Comparison of ENCODE assay signal across 13 cellular contexts in the genomic region with DNA sequence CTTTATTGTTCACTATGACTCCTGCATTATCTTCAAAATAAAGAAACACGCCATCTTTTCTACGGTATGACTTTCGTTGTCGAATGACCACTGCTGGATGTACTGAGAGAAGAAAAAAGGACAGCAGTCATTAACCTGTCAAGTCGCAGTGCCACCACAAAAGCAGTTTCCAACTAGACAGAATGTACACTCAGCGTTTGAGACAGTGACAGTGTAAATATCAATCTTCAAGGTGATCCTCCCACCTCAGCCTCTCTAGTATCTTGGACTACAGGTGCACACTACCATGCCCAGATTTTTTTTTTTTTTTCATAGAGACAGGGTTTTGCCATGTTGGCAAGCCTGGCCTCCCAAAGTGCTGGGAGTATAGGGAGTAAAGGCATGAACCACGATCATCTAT. TPM values are rescaled to one million over a fixed set of nuclear protein-coding genes. Genes with fewer than 3 reads are reported as not detected.
A peak's percentile ranks its signal among the peaks of the same experiment; 100 is the strongest.
DNase-seq lines count a peak whose midpoint lies in the region; ATAC-seq, FAIRE-seq and TF ChIP-seq lines count a peak whose summit lies in the region.
"Had no signal": no experiment of that assay in that cellular context is flagged by ENCODE, and none has a peak within 500 bp of the region (broad histone marks: within the 10 kb centered on the region; RNA-seq: fewer than 3 reads in every experiment).

No MANE protein-coding gene starts in this region.

- POLR2A ChIA-PET in H1 (lab: Charles Lee; ENCODE audit: partially characterized antibody) = interaction anchor here (0.7 to 15.5 kb wide), 9 partner anchors 8 to 208 kb away, joined by 3 to 468 read pairs (median 16); a partner anchor contains a TSS

- no peak for DNase-seq in T-helper 2 cell treated with Interferon-gamma antibody and Interleukin-4, amounts not matched to agents 5 μg/mL and 100 μg/mL, for 36 hours (ENCODE audit: low spot score)
- no peak for DNase-seq in T-helper 2 cell
- no peak for DNase-seq in NT2/D1 (ENCODE audit: low read depth, low spot score)
- DNase-seq in H1 (ENCODE audit: low read depth in 1 of 2, low spot score in 2 of 2) = no peak
- DNase-seq in osteoblast (ENCODE audit: insufficient read length, low spot score, missing footprints) = no peak
- DNase-seq in COR-L47 (lab: John Stamatoyannopoulos, UW) = no peak
- DNase-seq in GM10266 (ENCODE audit: extremely low spot score) = no peak
- DNase-seq: activated CD4-positive, CD25-positive, alpha-beta regulatory T cell treated with anti-CD3 and anti-CD28 coated beads, Interleukin-2, amount 50 U/mL, for 72 hours; NCI-H2171; stimulated activated naive CD4-positive, alpha-beta T cell had no signal

- no peaks in the 10 kb centered on the region; the same call in none of the 2 replicates for H3K79me1 ChIP-seq in H1 (ENCODE audit: low read depth, low read length)

- H3K27me3 ChIP-seq in NT2/D1 (ENCODE audit: insufficient read depth, insufficient read length) (no peaks in the 10 kb centered on the region), H1 (replicated peaks in 1 of 4; ENCODE audit: control insufficient read depth in 3 of 4, extremely low read depth in 1 of 4, insufficient read depth in 3 of 4, low read length in 3 of 4) (no peaks in the 10 kb centered on the region), osteoblast (ENCODE audit: insufficient read depth, low read length) (no peaks in the 10 kb centered on the region)

- no peak overlapping the region for H2BK5ac ChIP-seq in H1 (ENCODE audit: low read depth, low read length)

- no peak overlapping the region for H3K27ac ChIP-seq in H1 (ENCODE audit: low read depth, low read length)
- peak overlapping the region; percentile 14 for H3K27ac ChIP-seq in osteoblast (ENCODE audit: low read depth, low read length)

- H3K4me2 ChIP-seq in H1 (ENCODE audit: insufficient read depth in 1 of 2, low read depth in 2 of 2, low read length in 2 of 2) (peak overlapping the region in 1 of 2 experiments; percentile 95; a peak in 1 of 4 replicates), osteoblast (ENCODE audit: insufficient read depth, low read length) (peak overlapping the region; percentile 89)

- H3K27me3 Mint-ChIP-seq in T-helper 2 cell treated with Interferon-gamma antibody and Interleukin-4, amounts not matched to agents 5 μg/mL and 100 μg/mL, for 36 hours (ENCODE audit: low read depth) = no peaks in the 10 kb centered on the region

- H2BK12ac ChIP-seq in H1 (ENCODE audit: low read depth, low read length) = no peak overlapping the region

- peaks cover 54% of the 10 kb centered on the region for H3K36me3 Mint-ChIP-seq in T-helper 2 cell treated with Interferon-gamma antibody and Interleukin-4, amounts not matched to agents 5 μg/mL and 100 μg/mL, for 36 hours (ENCODE audit: low read depth)

- H3K27ac Mint-ChIP-seq in T-helper 2 cell treated with Interferon-gamma antibody and Interleukin-4, amounts not matched to agents 5 μg/mL and 100 μg/mL, for 36 hours = peak overlapping the region; percentile 2

- CTCF ChIA-PET in H1 (lab: Charles Lee; ENCODE audit: partially characterized antibody) = no interaction called here

- no peak overlapping the region for H2BK15ac ChIP-seq in H1 (ENCODE audit: low read length)

- H3K4me3 Mint-ChIP-seq in T-helper 2 cell treated with Interferon-gamma antibody and Interleukin-4, amounts not matched to agents 5 μg/mL and 100 μg/mL, for 36 hours = peak overlapping the region; percentile 97

- peaks cover 69% of the 10 kb centered on the region for H3K36me3 ChIP-seq in NT2/D1 (ENCODE audit: insufficient read depth, insufficient read length, low read length)
- H3K36me3 ChIP-seq in H1 (ENCODE audit: control insufficient read depth in 2 of 4, insufficient read depth in 4 of 4, low read length in 3 of 4) = peaks cover 42 to 65% (median 53%) of the 10 kb centered on the region in 4 experiments
- H3K36me3 ChIP-seq in osteoblast (ENCODE audit: insufficient read depth, low read length) = peaks cover 56% of the 10 kb centered on the region

- no peak overlapping the region for H2AFZ ChIP-seq in H1 (ENCODE audit: low read length)
- H2AFZ ChIP-seq in osteoblast (ENCODE audit: low read length) = no peak overlapping the region

- no peak overlapping the region for H3K14ac ChIP-seq in H1 (ENCODE audit: insufficient read length)

- H3K4me1 ChIP-seq in NT2/D1 (ENCODE audit: insufficient read depth, insufficient read length) (peaks cover 2% of the 10 kb centered on the region), H1 (replicated peaks in 1 of 4; ENCODE audit: control insufficient read depth in 3 of 4, insufficient read depth in 4 of 4, low read length in 3 of 4) (peaks cover 3 to 10% (median 5%) of the 10 kb centered on the region in 4 experiments; a peak in 5 of 7 replicates), osteoblast (ENCODE audit: insufficient read depth, low read length) (peaks cover 19% of the 10 kb centered on the region)

- no peak overlapping the region for H4K5ac ChIP-seq in H1 (ENCODE audit: insufficient read length, low read depth, low read length)

- H3K18ac ChIP-seq in H1 (ENCODE audit: extremely low read depth, low read length) = no peak overlapping the region

- no peak for ATAC-seq in GM19463 (IDR thresholded peaks at IDR 0.05; ENCODE audit: unreplicated experiment)

- no peak overlapping the region for H4K91ac ChIP-seq in H1 (replicated peaks; ENCODE audit: insufficient read length, low read length)

- H3K9ac ChIP-seq in NT2/D1 (ENCODE audit: insufficient read length, low read depth) = peak overlapping the region; percentile 66
- H3K9ac ChIP-seq in H1 (replicated peaks in 1 of 4; ENCODE audit: extremely low read depth in 1 of 4, low read depth in 3 of 4, low read length in 3 of 4) = 0 out of 7 replicates have a peak overlapping the region, but pooled peaks of 1 of the 4 experiments have one; percentile 24

- TF ChIP-seq EP300 in H1 (IDR thresholded peaks at IDR 0.05; ENCODE audit: borderline replicate concordance in 1 of 2, low read depth in 2 of 2, low read length in 2 of 2) = no peak

- peaks cover 6 to 22% of the 10 kb centered on the region in 2 experiments for H4K20me1 ChIP-seq in H1 (replicated peaks in 1 of 2; ENCODE audit: control insufficient read depth in 1 of 2, insufficient read depth in 2 of 2, low read length in 2 of 2)
- peaks cover 55% of the 10 kb centered on the region for H4K20me1 ChIP-seq in osteoblast (ENCODE audit: insufficient read depth, low read length)

- no peak for FAIRE-seq in H1 (lab: Jason Lieb, UNC)
- FAIRE-seq: A204.1 had no signal

- H2BK20ac ChIP-seq in H1 (ENCODE audit: low read length) = no peak overlapping the region

- no peak overlapping the region for H2BK120ac ChIP-seq in H1 (replicated peaks; ENCODE audit: low read depth, low read length)

- H3K79me2 ChIP-seq in H1 (ENCODE audit: control insufficient read depth in 1 of 2, insufficient read depth in 2 of 2, low read length in 2 of 2) = peaks cover 22 to 35% of the 10 kb centered on the region in 2 experiments
- H3K79me2 ChIP-seq in osteoblast (ENCODE audit: insufficient read depth, low read length) = peaks cover 34% of the 10 kb centered on the region

- no peak overlapping the region for H3K56ac ChIP-seq in H1 (replicated peaks; ENCODE audit: insufficient read length, low read depth, low read length)

- 93% methylated on average over 7 of the region's 7 CpGs; no CpG with 5 or more reads in 1 of the 2 experiments for WGBS in H1 (ENCODE audit: extremely low coverage in 1 of 2, insufficient coverage in 1 of 2, insufficient read length in 1 of 2, insufficient replicate concordance in 2 of 2, low coverage in 1 of 2, low lambda C conversion rate in 2 of 2, missing lambda C conversion rate in 1 of 2), 2 experiments

- H3K4me3 ChIP-seq in NT2/D1 (ENCODE audit: insufficient read length, low read depth) (no peak overlapping the region), H1 (ENCODE audit: extremely low read depth in 1 of 4, insufficient read depth in 2 of 4, low read depth in 3 of 4, low read length in 4 of 4) (no peak overlapping the region), osteoblast (ENCODE audit: insufficient read depth, low read length) (peak overlapping the region; percentile 82)
- H3K4me3 ChIP-seq: lung had no signal

- no peak; a peak in 1 of 3 replicates for TF ChIP-seq POLR2A in H1 (IDR thresholded peaks at IDR 0.05; ENCODE audit: control extremely low read depth in 1 of 2, low read depth in 2 of 2, low read length in 2 of 2)

- peaks cover 10% of the 10 kb centered on the region for H3K23me2 ChIP-seq in H1 (ENCODE audit: low read depth, low read length)

- no peak for TF ChIP-seq RAD21 in H1 (IDR thresholded peaks at IDR 0.05 in 1 of 2, conservative IDR thresholded peaks at IDR 0.05 in 1 of 2; ENCODE audit: low read depth in 2 of 2, low read length in 2 of 2)

- H4K8ac ChIP-seq in H1 (ENCODE audit: extremely low read depth, insufficient read depth, low read length) = no peak overlapping the region

- H3K23ac ChIP-seq in H1 (ENCODE audit: insufficient read length) = no peak overlapping the region

- H3K9me3 Mint-ChIP-seq in T-helper 2 cell treated with Interferon-gamma antibody and Interleukin-4, amounts not matched to agents 5 μg/mL and 100 μg/mL, for 36 hours = no peaks in the 10 kb centered on the region

- TF ChIP-seq CTCF in H1 (IDR thresholded peaks at IDR 0.05; ENCODE audit: control extremely low read depth in 1 of 3, insufficient read depth in 1 of 3, low read depth in 1 of 3, low read length in 3 of 3) = no peak
- TF ChIP-seq CTCF in osteoblast (IDR thresholded peaks at IDR 0.05; ENCODE audit: extremely low read depth, low read depth, low read length) = no peak
- TF ChIP-seq CTCF in GM10266 (IDR thresholded peaks at IDR 0.05; ENCODE audit: control insufficient read depth, insufficient read depth, low read depth, missing control alignments) = no peak

- H3K9me3 ChIP-seq in NT2/D1 (ENCODE audit: insufficient read depth, low read length) (no peaks in the 10 kb centered on the region), H1 (ENCODE audit: insufficient read depth in 2 of 2, low read depth in 1 of 2, low read length in 1 of 2) (no peaks in the 10 kb centered on the region), osteoblast (ENCODE audit: low read depth, low read length) (no peaks in the 10 kb centered on the region)

- no peak overlapping the region for H2AK5ac ChIP-seq in H1 (ENCODE audit: low read depth, low read length)

- peaks cover 37% of the 10 kb centered on the region for H3K4me1 Mint-ChIP-seq in T-helper 2 cell treated with Interferon-gamma antibody and Interleukin-4, amounts not matched to agents 5 μg/mL and 100 μg/mL, for 36 hours (ENCODE audit: low read depth)

- no peak overlapping the region for H3K4ac ChIP-seq in H1 (replicated peaks; ENCODE audit: insufficient read length, low read depth, low read length)

RNA-seq across cellular contexts. Expression of a gene that starts 3.1 kb away (rescaled TPM):
- 2,091 and 2,148 TPM in 2 replicates for total RNA-seq in H1 (2021; fragmentation: NEBNext Ultra II Directional; extraction: Animal tissue kit (Norgen Biotek cat#: 25700))
- polyA plus RNA-seq in H1 (2011; rRNA removed) = 1,486 and 2,502 TPM in 2 replicates
- 3,173 TPM for polyA plus RNA-seq in H1 (2011; cell fraction: cytosol; rRNA removed)
- 510 TPM for polyA plus RNA-seq in H1 (2011; cell fraction: nucleus; rRNA removed)
- 2,897 to 3,886 TPM (median 3,522 TPM) in 4 replicates for polyA plus RNA-seq in H1 (2012, experiment 1 of 2)
- 3,306 TPM for polyA plus RNA-seq in H1 (2012, experiment 2 of 2)
- polyA plus RNA-seq in H1 (2013, experiment 1 of 2) = 4,125 TPM
- polyA plus RNA-seq in H1 (2013, experiment 2 of 2) = 4,130 TPM
- polyA minus RNA-seq in H1 (2011; rRNA and poly(A)+ RNA removed) = 442 and 458 TPM in 2 replicates
- polyA minus RNA-seq in H1 (2011; cell fraction: cytosol; rRNA and poly(A)+ RNA removed) = 903 TPM
- 264 TPM for polyA minus RNA-seq in H1 (2011; cell fraction: nucleus; rRNA and poly(A)+ RNA removed)
- total RNA-seq in osteoblast = 821 and 1,095 TPM in 2 replicates

RNA-seq across cellular contexts. Expression of a gene that starts 19.5 kb away (rescaled TPM):
- 170 and 180 TPM in 2 replicates for total RNA-seq in H1 (2021; fragmentation: NEBNext Ultra II Directional; extraction: Animal tissue kit (Norgen Biotek cat#: 25700))
- 114 and 182 TPM in 2 replicates for polyA plus RNA-seq in H1 (2011; rRNA removed)
- 97.6 TPM for polyA plus RNA-seq in H1 (2011; cell fraction: cytosol; rRNA removed)
- 95.0 TPM for polyA plus RNA-seq in H1 (2011; cell fraction: nucleus; rRNA removed)
- polyA plus RNA-seq in H1 (2012, experiment 1 of 2) = 127 to 134 TPM (median 129 TPM) in 4 replicates
- 154 TPM for polyA plus RNA-seq in H1 (2012, experiment 2 of 2)
- polyA plus RNA-seq in H1 (2013, experiment 1 of 2) = 98.7 TPM
- 97.2 TPM for polyA plus RNA-seq in H1 (2013, experiment 2 of 2)
- 95.4 and 104 TPM in 2 replicates for polyA minus RNA-seq in H1 (2011; rRNA and poly(A)+ RNA removed)
- 106 TPM for polyA minus RNA-seq in H1 (2011; cell fraction: cytosol; rRNA and poly(A)+ RNA removed)
- polyA minus RNA-seq in H1 (2011; cell fraction: nucleus; rRNA and poly(A)+ RNA removed) = 55.4 TPM
- 215 and 228 TPM in 2 replicates for total RNA-seq in osteoblast

RNA-seq across cellular contexts. Expression of a gene that starts 25.3 kb away (rescaled TPM):
- total RNA-seq in H1 (2021; fragmentation: NEBNext Ultra II Directional; extraction: Animal tissue kit (Norgen Biotek cat#: 25700)) = 13.1 and 15.8 TPM in 2 replicates
- 9.2 and 11.1 TPM in 2 replicates for polyA plus RNA-seq in H1 (2011; rRNA removed)
- polyA plus RNA-seq in H1 (2011; cell fraction: cytosol; rRNA removed) = 16.5 TPM
- 29.5 TPM for polyA plus RNA-seq in H1 (2011; cell fraction: nucleus; rRNA removed)
- 15.6 to 19.5 TPM (median 16.8 TPM) in 4 replicates for polyA plus RNA-seq in H1 (2012, experiment 1 of 2)
- polyA plus RNA-seq in H1 (2012, experiment 2 of 2) = 3.2 TPM
- polyA plus RNA-seq in H1 (2013, experiment 1 of 2) = 18.2 TPM
- polyA plus RNA-seq in H1 (2013, experiment 2 of 2) = 15.4 TPM
- polyA minus RNA-seq in H1 (2011; rRNA and poly(A)+ RNA removed) = 5.4 and 9.1 TPM in 2 replicates
- 6.9 TPM for polyA minus RNA-seq in H1 (2011; cell fraction: cytosol; rRNA and poly(A)+ RNA removed)
- 13.2 TPM for polyA minus RNA-seq in H1 (2011; cell fraction: nucleus; rRNA and poly(A)+ RNA removed)
- total RNA-seq in osteoblast = 10.3 and 10.9 TPM in 2 replicates

RNA-seq across cellular contexts. Expression of a gene that starts 51.0 kb away (rescaled TPM):
- total RNA-seq in H1 (2021; fragmentation: NEBNext Ultra II Directional; extraction: Animal tissue kit (Norgen Biotek cat#: 25700)) = 57.7 and 57.8 TPM in 2 replicates
- polyA plus RNA-seq in H1 (2011; rRNA removed) = 21.5 and 24.8 TPM in 2 replicates
- 31.0 TPM for polyA plus RNA-seq in H1 (2011; cell fraction: cytosol; rRNA removed)
- polyA plus RNA-seq in H1 (2011; cell fraction: nucleus; rRNA removed) = 63.9 TPM
- polyA plus RNA-seq in H1 (2012, experiment 1 of 2) = 35.5 to 43.4 TPM (median 39.2 TPM) in 4 replicates
- 25.9 TPM for polyA plus RNA-seq in H1 (2012, experiment 2 of 2)
- polyA plus RNA-seq in H1 (2013, experiment 1 of 2) = 24.4 TPM
- 24.9 TPM for polyA plus RNA-seq in H1 (2013, experiment 2 of 2)
- polyA minus RNA-seq in H1 (2011; rRNA and poly(A)+ RNA removed) = 89.5 and 99.4 TPM in 2 replicates
- 28.3 TPM for polyA minus RNA-seq in H1 (2011; cell fraction: cytosol; rRNA and poly(A)+ RNA removed)
- 22.3 TPM for polyA minus RNA-seq in H1 (2011; cell fraction: nucleus; rRNA and poly(A)+ RNA removed)
- total RNA-seq in osteoblast = 48.1 and 65.4 TPM in 2 replicates
